37 cellular contexts compared by ENCODE assay signal in the genomic region with DNA sequence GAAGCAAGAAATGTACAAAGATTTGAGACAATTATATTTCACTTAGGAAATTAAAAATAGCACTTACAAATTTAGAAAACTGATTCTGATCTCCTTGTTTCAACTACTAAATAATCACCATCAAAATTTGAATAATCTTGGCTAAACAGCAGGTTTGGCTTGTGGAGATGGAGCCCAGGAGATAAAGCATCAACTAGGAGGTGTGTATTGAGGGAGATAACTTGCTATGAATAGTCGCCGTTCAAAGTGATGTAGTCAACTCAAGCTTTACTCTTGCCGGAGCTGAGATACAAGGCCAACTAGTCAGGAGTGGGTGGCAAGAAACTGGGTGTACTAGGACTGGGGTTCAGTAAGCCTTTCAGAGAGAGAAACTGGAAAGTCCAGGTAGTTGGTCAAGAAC.
"Had no signal": no experiment of that assay in that cellular context is flagged by ENCODE, and none has a peak within 500 bp of the region (broad histone marks: within the 10 kb centered on the region; RNA-seq: fewer than 3 reads in every experiment).

No MANE protein-coding gene starts in this region.

- H3K9me3 ChIP-seq: adrenal gland, body of pancreas, breast epithelium had no signal

- H3K27me3 Mint-ChIP-seq: activated B cell treated with CpG ODN at 0.5 μM for 24 hours; activated CD4-positive, alpha-beta memory T cell treated with anti-CD3 and anti-CD28 coated beads for 36 hours; activated CD4-positive, alpha-beta T cell treated with anti-CD3 and anti-CD28 coated beads, Interleukin-2, amount 10 ng/mL, durations not matched to agents 24 days and 14 days; activated CD8-positive, alpha-beta T cell treated with anti-CD3 and anti-CD28 coated beads for 36 hours; activated naive CD8-positive, alpha-beta T cell treated with anti-CD3 and anti-CD28 coated beads for 36 hours; activated T-helper 17 cell treated with anti-CD3 and anti-CD28 coated beads, Interleukin-2, amount 50 U/mL, for 72 hours had no signal

- H3K27ac Mint-ChIP-seq: activated B cell treated with CpG ODN at 0.5 μM for 24 hours; activated CD4-positive, alpha-beta memory T cell treated with anti-CD3 and anti-CD28 coated beads for 36 hours; activated CD4-positive, alpha-beta T cell treated with anti-CD3 and anti-CD28 coated beads, Interleukin-2, amount 10 ng/mL, durations not matched to agents 24 days and 14 days; activated naive CD4-positive, alpha-beta T cell treated with anti-CD3 and anti-CD28 coated beads for 36 hours; activated naive CD4-positive, alpha-beta T cell treated with anti-CD3 and anti-CD28 coated beads, Interleukin-2, amount 50 U/mL, for 72 hours; activated naive CD8-positive, alpha-beta T cell treated with anti-CD3 and anti-CD28 coated beads for 36 hours; activated T-cell treated with anti-CD3 and anti-CD28 coated beads, Interleukin-2, amount 50 U/mL, for 72 hours; activated T-helper 1 cell treated with anti-CD3 and anti-CD28 coated beads, Interleukin-12 subunit alpha, Interleukin-12 subunit beta, Interleukin-2, Interleukin-4 antibody, amounts not matched to agents 30 ng/mL and 10 ng/mL and 1 ng/mL, durations not matched to agents 14 hours and 24 hours and 36 hours; activated T-helper 17 cell treated with anti-CD3 and anti-CD28 coated beads, Interleukin-2, amount 50 U/mL, for 72 hours; T-helper 1 cell treated with Interleukin-12 subunit alpha and Interleukin-12 subunit beta and Interleukin-4 antibody, amounts not matched to agents 30 μg/mL and 1 μg/mL, for 36 hours; T-helper 2 cell treated with Interferon-gamma antibody and Interleukin-4, amounts not matched to agents 5 μg/mL and 100 μg/mL, for 36 hours had no signal

- DNase-seq: activated B cell treated with CpG ODN at 0.5 μM for 24 hours; activated CD4-positive, alpha-beta memory T cell treated with anti-CD3 and anti-CD28 coated beads for 36 hours; activated CD4-positive, alpha-beta T cell treated with anti-CD3 and anti-CD28 coated beads for 4 hours; activated CD4-positive, alpha-beta T cell treated with anti-CD3 and anti-CD28 coated beads, Interleukin-2, amount 10 ng/mL, durations not matched to agents 24 days and 14 days; activated CD4-positive, alpha-beta T cell treated with anti-CD3 and anti-CD28 coated beads, Interleukin-2, amount 50 U/mL, for 1 hour; activated CD4-positive, alpha-beta T cell treated with anti-CD3 and anti-CD28 coated beads, Interleukin-2, amount 50 U/mL, for 4 hours; activated CD4-positive, CD25-positive, alpha-beta regulatory T cell treated with anti-CD3 and anti-CD28 coated beads, Interleukin-2, amount 50 U/mL, for 72 hours; activated CD8-positive, alpha-beta memory T cell treated with anti-CD3 and anti-CD28 coated beads, Interleukin-2, amount 50 U/mL, for 4 hours; activated CD8-positive, alpha-beta T cell treated with anti-CD3 and anti-CD28 coated beads for 36 hours; activated effector memory CD4-positive, alpha-beta T cell treated with anti-CD3 and anti-CD28 coated beads, Interleukin-2, amount 50 U/mL, for 16 hours; activated gamma-delta T cell treated with Interleukin-2 at 50 U/mL for 16 hours; activated naive CD4-positive, alpha-beta T cell; activated naive CD4-positive, alpha-beta T cell treated with anti-CD3 and anti-CD28 coated beads for 36 hours; activated naive CD4-positive, alpha-beta T cell treated with anti-CD3 and anti-CD28 coated beads, Interleukin-2, amount 50 U/mL, for 16 hours; activated naive CD8-positive, alpha-beta T cell treated with anti-CD3 and anti-CD28 coated beads for 36 hours; activated T-cell treated with anti-CD3 and anti-CD28 coated beads for 4 hours; activated T-cell treated with anti-CD3 and anti-CD28 coated beads, Interleukin-2, amount 50 U/mL, for 1 hour; activated T-cell treated with anti-CD3 and anti-CD28 coated beads, Interleukin-2, amount 50 U/mL, for 4 hours; activated T-cell treated with anti-CD3 and anti-CD28 coated beads, Interleukin-2, amount 50 U/mL, for 72 hours; adrenal gland; amniotic stem cell; aorta; body of pancreas; brain microvascular endothelial cell; central memory CD4-positive, alpha-beta T cell; T-helper 1 cell; T-helper 2 cell; T-helper 9 cell had no signal

- H3K27ac ChIP-seq: adrenal gland, body of pancreas, brain microvascular endothelial cell, breast epithelium, VCaP had no signal

- H3K4me3 Mint-ChIP-seq: activated B cell treated with CpG ODN at 0.5 μM for 24 hours; activated CD4-positive, alpha-beta memory T cell treated with anti-CD3 and anti-CD28 coated beads for 36 hours; activated CD4-positive, alpha-beta T cell treated with anti-CD3 and anti-CD28 coated beads, Interleukin-2, amount 10 ng/mL, durations not matched to agents 24 days and 14 days; activated CD8-positive, alpha-beta T cell treated with anti-CD3 and anti-CD28 coated beads for 36 hours; activated naive CD4-positive, alpha-beta T cell treated with anti-CD3 and anti-CD28 coated beads for 36 hours; activated naive CD8-positive, alpha-beta T cell treated with anti-CD3 and anti-CD28 coated beads for 36 hours; activated T-cell treated with anti-CD3 and anti-CD28 coated beads, Interleukin-2, amount 50 U/mL, for 4 hours; activated T-cell treated with anti-CD3 and anti-CD28 coated beads, Interleukin-2, amount 50 U/mL, for 72 hours; activated T-helper 1 cell treated with anti-CD3 and anti-CD28 coated beads, Interleukin-12 subunit alpha, Interleukin-12 subunit beta, Interleukin-2, Interleukin-4 antibody, amounts not matched to agents 30 ng/mL and 10 ng/mL and 1 ng/mL, durations not matched to agents 14 hours and 24 hours and 36 hours; activated T-helper 17 cell treated with anti-CD3 and anti-CD28 coated beads, Interleukin-2, amount 50 U/mL, for 72 hours; T-helper 1 cell treated with Interleukin-12 subunit alpha and Interleukin-12 subunit beta and Interleukin-4 antibody, amounts not matched to agents 30 μg/mL and 1 μg/mL, for 36 hours; T-helper 2 cell treated with Interferon-gamma antibody and Interleukin-4, amounts not matched to agents 5 μg/mL and 100 μg/mL, for 36 hours had no signal

- H3K4me3 ChIP-seq: adrenal gland, body of pancreas, breast epithelium had no signal

- H3K4me1 Mint-ChIP-seq: activated B cell treated with CpG ODN at 0.5 μM for 24 hours; activated CD4-positive, alpha-beta T cell treated with anti-CD3 and anti-CD28 coated beads, Interleukin-2, amount 10 ng/mL, durations not matched to agents 24 days and 14 days; activated naive CD8-positive, alpha-beta T cell treated with anti-CD3 and anti-CD28 coated beads for 36 hours; activated T-helper 17 cell treated with anti-CD3 and anti-CD28 coated beads, Interleukin-2, amount 50 U/mL, for 72 hours had no signal

- H3K9me3 Mint-ChIP-seq: activated B cell treated with CpG ODN at 0.5 μM for 24 hours; activated CD4-positive, alpha-beta memory T cell treated with anti-CD3 and anti-CD28 coated beads for 36 hours; activated CD4-positive, alpha-beta T cell treated with anti-CD3 and anti-CD28 coated beads, Interleukin-2, amount 10 ng/mL, durations not matched to agents 24 days and 14 days; activated CD8-positive, alpha-beta T cell treated with anti-CD3 and anti-CD28 coated beads for 36 hours; activated naive CD4-positive, alpha-beta T cell treated with anti-CD3 and anti-CD28 coated beads for 36 hours; activated naive CD8-positive, alpha-beta T cell treated with anti-CD3 and anti-CD28 coated beads for 36 hours; activated T-cell treated with anti-CD3 and anti-CD28 coated beads, Interleukin-2, amount 50 U/mL, for 4 hours; activated T-helper 1 cell treated with anti-CD3 and anti-CD28 coated beads, Interleukin-12 subunit alpha, Interleukin-12 subunit beta, Interleukin-2, Interleukin-4 antibody, amounts not matched to agents 30 ng/mL and 10 ng/mL and 1 ng/mL, durations not matched to agents 14 hours and 24 hours and 36 hours; activated T-helper 17 cell treated with anti-CD3 and anti-CD28 coated beads, Interleukin-2, amount 50 U/mL, for 72 hours; T-helper 1 cell treated with Interleukin-12 subunit alpha and Interleukin-12 subunit beta and Interleukin-4 antibody, amounts not matched to agents 30 μg/mL and 1 μg/mL, for 36 hours; T-helper 2 cell treated with Interferon-gamma antibody and Interleukin-4, amounts not matched to agents 5 μg/mL and 100 μg/mL, for 36 hours had no signal

- H3K36me3 ChIP-seq: adrenal gland, brain microvascular endothelial cell, breast epithelium had no signal

- FAIRE-seq: astrocyte, TTC549 had no signal

- H3K4me1 ChIP-seq: adrenal gland, body of pancreas had no signal

- H3K27me3 ChIP-seq: adrenal gland, body of pancreas, brain microvascular endothelial cell, breast epithelium had no signal

- ATAC-seq: activated CD8-positive, alpha-beta T cell treated with anti-CD3 and anti-CD28 coated beads for 36 hours; activated naive CD4-positive, alpha-beta T cell treated with anti-CD3 and anti-CD28 coated beads, Interleukin-2, amount 50 U/mL, for 72 hours; activated T-cell treated with anti-CD3 and anti-CD28 coated beads, Interleukin-2, amount 50 U/mL, for 4 hours; activated T-cell treated with anti-CD3 and anti-CD28 coated beads, Interleukin-2, amount 50 U/mL, for 72 hours; activated T-helper 17 cell treated with anti-CD3 and anti-CD28 coated beads, Interleukin-2, amount 50 U/mL, for 72 hours; body of pancreas had no signal
